ENCODE assay signal across 22 cellular contexts in the genomic region with DNA sequence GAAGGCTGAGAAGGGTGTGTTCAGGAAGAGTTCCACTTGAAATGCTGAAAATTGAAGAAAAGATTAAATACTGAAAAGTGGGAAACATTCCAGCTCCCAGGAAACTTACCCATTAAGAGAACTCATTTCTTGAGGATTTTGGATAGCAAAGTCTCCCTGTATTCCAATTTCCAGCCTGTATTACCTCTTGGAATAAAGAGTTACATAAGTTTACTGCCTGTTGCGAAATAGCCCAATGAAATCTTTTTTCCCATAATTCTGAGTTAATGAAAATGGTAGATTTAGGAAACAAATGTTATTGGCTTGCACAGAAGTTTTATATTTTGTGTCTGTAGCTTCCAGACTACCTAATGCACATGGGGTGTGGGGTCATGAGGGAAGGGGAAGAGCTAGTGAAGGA. TPM values are rescaled to one million over a fixed set of nuclear protein-coding genes. Genes with fewer than 3 reads are reported as not detected.
A peak's percentile ranks its signal among the peaks of the same experiment; 100 is the strongest.
DNase-seq lines count a peak whose midpoint lies in the region; ATAC-seq, FAIRE-seq and TF ChIP-seq lines count a peak whose summit lies in the region.
"Had no signal": no experiment of that assay in that cellular context is flagged by ENCODE, and none has a peak within 500 bp of the region (broad histone marks: within the 10 kb centered on the region; RNA-seq: fewer than 3 reads in every experiment).

No MANE protein-coding gene starts in this region.

- H3K4me2 ChIP-seq in A549 (no peak overlapping the region), HCT116 (ENCODE audit: low read length) (no peak overlapping the region), H1 (ENCODE audit: insufficient read depth in 1 of 2, low read depth in 2 of 2, low read length in 2 of 2) (no peak overlapping the region)
- H3K4me2 ChIP-seq: GM23338 had no signal

- H4K5ac ChIP-seq in H1 (ENCODE audit: insufficient read length, low read depth, low read length), result no peak overlapping the region

- POLR2A ChIA-PET in A549 (lab: Yijun Ruan, JAX), result no interaction called here
- POLR2A ChIA-PET in HCT116 (lab: Charles Lee), result no interaction called here
- POLR2A ChIA-PET in H1 (lab: Charles Lee; ENCODE audit: partially characterized antibody), result no interaction called here

- no peaks in the 10 kb centered on the region for H3K4me1 Mint-ChIP-seq in T-helper 17 cell
- H3K4me1 Mint-ChIP-seq: B cell had no signal

- H2AK5ac ChIP-seq in H1 (ENCODE audit: low read depth, low read length), result no peak overlapping the region

- TF ChIP-seq EP300 in A549 (IDR thresholded peaks at IDR 0.05), result no peak
- TF ChIP-seq EP300 in H1 (IDR thresholded peaks at IDR 0.05; ENCODE audit: borderline replicate concordance in 1 of 2, low read depth in 2 of 2, low read length in 2 of 2), result no peak
- no peak for TF ChIP-seq EP300 in gastroesophageal sphincter (IDR thresholded peaks at IDR 0.05)

- H2BK5ac ChIP-seq in H1 (ENCODE audit: low read depth, low read length), result no peak overlapping the region

- intact Hi-C loops in HCT116 (cut with micrococcal nuclease), result no loop called here

- no peak for ATAC-seq in A549
- no peak for ATAC-seq in HCT116
- peak; percentile 43 for ATAC-seq in gastroesophageal sphincter
- ATAC-seq in T-helper 17 cell, result no peak
- ATAC-seq in SK-N-SH treated with all-trans-retinoic acid at 6 μM for 48 hours, result no peak
- ATAC-seq: CD8-positive, alpha-beta T cell; GM23338 had no signal

- no peak overlapping the region for H4K91ac ChIP-seq in H1 (replicated peaks; ENCODE audit: insufficient read length, low read length)

- no peak for TF ChIP-seq RAD21 in A549 (conservative IDR thresholded peaks at IDR 0.05 in 1 of 2, IDR thresholded peaks at IDR 0.05 in 1 of 2)
- no peak for TF ChIP-seq RAD21 in HCT116 (IDR thresholded peaks at IDR 0.05; ENCODE audit: low read depth)
- TF ChIP-seq RAD21 in H1 (IDR thresholded peaks at IDR 0.05 in 1 of 2, conservative IDR thresholded peaks at IDR 0.05 in 1 of 2; ENCODE audit: low read depth in 2 of 2, low read length in 2 of 2), result no peak

- no peak overlapping the region for H2BK15ac ChIP-seq in H1 (ENCODE audit: low read length)

- RAD21 ChIA-PET in HCT116 (lab: Charles Lee; ENCODE audit: low non-redundant PET in 1 of 2, low total read pairs in 2 of 2, uncharacterized antibody in 2 of 2, unreplicated experiment in 2 of 2), result no interaction called here

- no peaks in the 10 kb centered on the region; the same call in 1 of the 2 replicates for H3K79me1 ChIP-seq in H1 (ENCODE audit: low read depth, low read length)

- TF ChIP-seq CTCF in A549 (IDR thresholded peaks at IDR 0.05) (no peak), HCT116 (IDR thresholded peaks at IDR 0.05 in 2 of 3, conservative IDR thresholded peaks at IDR 0.05 in 1 of 3; ENCODE audit: borderline replicate concordance in 1 of 3, insufficient read depth in 1 of 3, low read depth in 2 of 3, low read length in 2 of 3) (no peak), H1 (IDR thresholded peaks at IDR 0.05; ENCODE audit: control extremely low read depth in 1 of 3, insufficient read depth in 1 of 3, low read depth in 1 of 3, low read length in 3 of 3) (no peak), gastroesophageal sphincter (IDR thresholded peaks at IDR 0.05) (no peak)

- H3K56ac ChIP-seq in H1 (replicated peaks; ENCODE audit: insufficient read length, low read depth, low read length), result no peak overlapping the region

- TF ChIP-seq POLR2A in A549 (IDR thresholded peaks at IDR 0.05; ENCODE audit: low read length), result no peak
- TF ChIP-seq POLR2A in HCT116 (IDR thresholded peaks at IDR 0.05; ENCODE audit: borderline replicate concordance, extremely low read depth, insufficient read depth, insufficient read length), result no peak
- no peak for TF ChIP-seq POLR2A in H1 (IDR thresholded peaks at IDR 0.05; ENCODE audit: control extremely low read depth in 1 of 2, low read depth in 2 of 2, low read length in 2 of 2)
- no peak for TF ChIP-seq POLR2A in gastroesophageal sphincter (IDR thresholded peaks at IDR 0.05)

- no TSS peak for BruUV-seq in HCT116 (replicated peaks; lab: Mats Ljungman, UMichigan)

- H3K4me1 ChIP-seq in A549 (peaks cover 16% of the 10 kb centered on the region; the same call in 2 of the 3 replicates), HCT116 (ENCODE audit: control insufficient read depth in 1 of 2, insufficient read depth in 2 of 2, low read length in 2 of 2) (peaks cover 2 to 11% of the 10 kb centered on the region in 2 experiments), H1 (replicated peaks in 1 of 4; ENCODE audit: control insufficient read depth in 3 of 4, insufficient read depth in 4 of 4, low read length in 3 of 4) (peaks cover 0 to 11% (median 6%) of the 10 kb centered on the region in 4 experiments; a peak in 3 of 7 replicates), gastroesophageal sphincter (no peaks in the 10 kb centered on the region)
- H3K4me1 ChIP-seq: Caco-2, HAP-1 had no signal

- no peak overlapping the region for H2BK12ac ChIP-seq in H1 (ENCODE audit: low read depth, low read length)

- WGBS in A549 (ENCODE audit: missing lambda C conversion rate), result 89% methylated on average over 1 of the region's 1 CpG
- 92% methylated on average over 1 of the region's 1 CpG; no CpG with 5 or more reads in 1 of the 2 experiments for WGBS in H1 (ENCODE audit: extremely low coverage in 1 of 2, insufficient coverage in 1 of 2, insufficient read length in 1 of 2, insufficient replicate concordance in 2 of 2, low coverage in 1 of 2, low lambda C conversion rate in 2 of 2, missing lambda C conversion rate in 1 of 2), 2 experiments
- WGBS in gastroesophageal sphincter (ENCODE audit: low coverage in 1 of 2), 2 donors, result 67 to 82% methylated on average over 1 of the region's 1 CpG

- H3K4ac ChIP-seq in H1 (replicated peaks; ENCODE audit: insufficient read length, low read depth, low read length), result no peak overlapping the region

- H3K4me3 Mint-ChIP-seq in T-helper 17 cell, result no peak overlapping the region
- H3K4me3 Mint-ChIP-seq: B cell; CD8-positive, alpha-beta T cell; GM23338 had no signal

- H3K9me3 ChIP-seq in A549, result no peaks in the 10 kb centered on the region
- no peaks in the 10 kb centered on the region for H3K9me3 ChIP-seq in HCT116 (ENCODE audit: control insufficient read depth in 1 of 2, insufficient read depth in 1 of 2, low read depth in 1 of 2, low read length in 2 of 2)
- no peaks in the 10 kb centered on the region for H3K9me3 ChIP-seq in H1 (ENCODE audit: insufficient read depth in 2 of 2, low read depth in 1 of 2, low read length in 1 of 2)
- H3K9me3 ChIP-seq in gastroesophageal sphincter, result no peaks in the 10 kb centered on the region
- H3K9me3 ChIP-seq in T-helper 17 cell (ENCODE audit: control insufficient read depth, low read length, poor library complexity, severe bottlenecking), result no peaks in the 10 kb centered on the region
- H3K9me3 ChIP-seq: Caco-2, HAP-1 had no signal

- H3K36me3 ChIP-seq in HCT116 (ENCODE audit: control insufficient read depth in 1 of 2, insufficient read depth in 2 of 2, low read length in 2 of 2), result no peaks in the 10 kb centered on the region
- no peaks in the 10 kb centered on the region for H3K36me3 ChIP-seq in H1 (ENCODE audit: control insufficient read depth in 2 of 4, insufficient read depth in 4 of 4, low read length in 3 of 4)
- H3K36me3 ChIP-seq in gastroesophageal sphincter, result no peaks in the 10 kb centered on the region
- H3K36me3 ChIP-seq: HAP-1 had no signal

- no peak overlapping the region for H3K27ac Mint-ChIP-seq in T-helper 17 cell
- H3K27ac Mint-ChIP-seq: B cell; CD8-positive, alpha-beta T cell; GM23338 had no signal

- H3K27me3 ChIP-seq in HCT116 (ENCODE audit: insufficient read depth, low read length) (no peaks in the 10 kb centered on the region), H1 (replicated peaks in 1 of 4; ENCODE audit: control insufficient read depth in 3 of 4, extremely low read depth in 1 of 4, insufficient read depth in 3 of 4, low read length in 3 of 4) (no peaks in the 10 kb centered on the region), gastroesophageal sphincter (no peaks in the 10 kb centered on the region)

- FAIRE-seq in A549 (lab: Jason Lieb, UNC), result no peak
- FAIRE-seq in H1 (lab: Jason Lieb, UNC), result no peak
- FAIRE-seq: A204.1, G401.6 had no signal

- H3K27ac ChIP-seq in A549 (no peak overlapping the region), HCT116 (ENCODE audit: low read depth, low read length) (no peak overlapping the region), H1 (ENCODE audit: low read depth, low read length) (no peak overlapping the region), gastroesophageal sphincter (no peak overlapping the region)
- H3K27ac ChIP-seq: C4-2B had no signal

- no peak overlapping the region for H2BK120ac ChIP-seq in H1 (replicated peaks; ENCODE audit: low read depth, low read length)

- H3K14ac ChIP-seq in H1 (ENCODE audit: insufficient read length), result no peak overlapping the region

- H3K79me2 ChIP-seq in HCT116 (ENCODE audit: insufficient read depth, low read length) (no peaks in the 10 kb centered on the region), H1 (ENCODE audit: control insufficient read depth in 1 of 2, insufficient read depth in 2 of 2, low read length in 2 of 2) (peaks cover 0 to 40% of the 10 kb centered on the region in 2 experiments; a peak in 2 of 4 replicates)

- H4K8ac ChIP-seq in H1 (ENCODE audit: extremely low read depth, insufficient read depth, low read length), result no peak overlapping the region

- H3K18ac ChIP-seq in H1 (ENCODE audit: extremely low read depth, low read length), result no peak overlapping the region

- DNase-seq in A549 (ENCODE audit: low read depth in 1 of 2, low spot score in 1 of 2), result no peak
- DNase-seq in HCT116 (ENCODE audit: low read depth, low spot score), result no peak
- DNase-seq in H1 (ENCODE audit: low read depth in 1 of 2, low spot score in 2 of 2), result no peak
- no peak for DNase-seq in medulla oblongata (ENCODE audit: extremely low spot score)
- DNase-seq in T-helper 17 cell, result no peak
- DNase-seq: Caco-2; CD8-positive, alpha-beta T cell; NCI-H1092; NCI-H1436; NCI-H187 treated with DMSO at 0.1 percent for 48 hours; NCI-H510A; NCI-H69; RPMI8226; SHP77 treated with DMSO at 0.1 percent for 48 hours had no signal

- no peaks in the 10 kb centered on the region for H3K23me2 ChIP-seq in H1 (ENCODE audit: low read depth, low read length)

- no peaks in the 10 kb centered on the region for H3K9me2 ChIP-seq in HCT116 (ENCODE audit: insufficient read depth)

- H3K36me3 Mint-ChIP-seq in T-helper 17 cell (ENCODE audit: low read depth), result no peaks in the 10 kb centered on the region
- H3K36me3 Mint-ChIP-seq: CD8-positive, alpha-beta T cell had no signal

- H3K9ac ChIP-seq in HCT116 (ENCODE audit: low read length) (no peak overlapping the region), H1 (replicated peaks in 1 of 4; ENCODE audit: extremely low read depth in 1 of 4, low read depth in 3 of 4, low read length in 3 of 4) (no peak overlapping the region)

- CTCF ChIA-PET in A549 (lab: Yijun Ruan, JAX) (no interaction called here), HCT116 (lab: Charles Lee) (no interaction called here), H1 (lab: Charles Lee; ENCODE audit: partially characterized antibody) (no interaction called here)

- H3K27me3 Mint-ChIP-seq in T-helper 17 cell, result no peaks in the 10 kb centered on the region

- H3K4me3 ChIP-seq in A549 (no peak overlapping the region), HCT116 (replicated peaks in 1 of 2; ENCODE audit: low read depth in 1 of 2, low read length in 2 of 2) (no peak overlapping the region), H1 (ENCODE audit: extremely low read depth in 1 of 4, insufficient read depth in 2 of 4, low read depth in 3 of 4, low read length in 4 of 4) (no peak overlapping the region), gastroesophageal sphincter (no peak overlapping the region)
- H3K4me3 ChIP-seq: GM23338, HAP-1 had no signal

- H2AFZ ChIP-seq in HCT116 (ENCODE audit: low read depth, low read length, poor library complexity, severe bottlenecking) (no peak overlapping the region), H1 (ENCODE audit: low read length) (no peak overlapping the region)
- H2AFZ ChIP-seq: GM23338 had no signal

- no peak overlapping the region for H3K23ac ChIP-seq in H1 (ENCODE audit: insufficient read length)

- no peak overlapping the region for H2BK20ac ChIP-seq in H1 (ENCODE audit: low read length)

- H4K20me1 ChIP-seq in HCT116 (ENCODE audit: insufficient read depth) (no peaks in the 10 kb centered on the region), H1 (replicated peaks in 1 of 2; ENCODE audit: control insufficient read depth in 1 of 2, insufficient read depth in 2 of 2, low read length in 2 of 2) (peaks cover 0 to 2% of the 10 kb centered on the region in 2 experiments)

RNA-seq across cellular contexts. Expression of a gene that starts 12.1 kb away (rescaled TPM):
- 0.48 and 0.89 TPM in 2 replicates for polyA plus RNA-seq in A549 (2011; rRNA removed)
- 0.25 and 0.31 TPM in 2 replicates for polyA plus RNA-seq in A549 (2012; cell fraction: cytosol; rRNA removed)
- polyA plus RNA-seq in A549 (2012; cell fraction: nucleus; rRNA removed), result 0.56 TPM in 2 replicates
- polyA plus RNA-seq in A549 (2017; fragmentation: RNase III; extraction: RNeasy Plus Mini Kit Qiagen cat#74134 plus additional on column Dnase treatment), result 0.26 to 0.31 TPM (median 0.29 TPM) in 3 replicates
- polyA minus RNA-seq in A549 (2011; rRNA and poly(A)+ RNA removed), result 1.3 and 1.7 TPM in 2 replicates
- total RNA-seq in HCT116 (2021; ENCODE audit: unreplicated experiment), result 0.22 TPM
- 0.05 and 0.09 TPM in 2 replicates for polyA plus RNA-seq in HCT116 (2012)
- total RNA-seq in H1 (2021; fragmentation: NEBNext Ultra II Directional; extraction: Animal tissue kit (Norgen Biotek cat#: 25700)), result 6.8 and 7.2 TPM in 2 replicates
- 3.7 and 4.0 TPM in 2 replicates for polyA plus RNA-seq in H1 (2011; rRNA removed)
- 2.6 TPM for polyA plus RNA-seq in H1 (2011; cell fraction: cytosol; rRNA removed)
- 8.2 TPM for polyA plus RNA-seq in H1 (2011; cell fraction: nucleus; rRNA removed)
- polyA plus RNA-seq in H1 (2012, experiment 1 of 2), result 2.7 to 3.6 TPM (median 3.0 TPM) in 4 replicates
- polyA plus RNA-seq in H1 (2012, experiment 2 of 2), result 0.49 TPM
- 3.6 TPM for polyA plus RNA-seq in H1 (2013, experiment 1 of 2)
- 3.1 TPM for polyA plus RNA-seq in H1 (2013, experiment 2 of 2)
- polyA minus RNA-seq in H1 (2011; rRNA and poly(A)+ RNA removed), result 14.8 and 15.6 TPM in 2 replicates
- polyA minus RNA-seq in H1 (2011; cell fraction: cytosol; rRNA and poly(A)+ RNA removed), result 5.2 TPM
- 16.6 TPM for polyA minus RNA-seq in H1 (2011; cell fraction: nucleus; rRNA and poly(A)+ RNA removed)
- 10 to 100 TPM; 10.4 to 35.8 (median 13.9) TPM for total RNA-seq in gastroesophageal sphincter
- total RNA-seq in T-helper 17 cell, result 10 to 100 TPM; 10.0 to 20.3 TPM
